In the genomic region with DNA sequence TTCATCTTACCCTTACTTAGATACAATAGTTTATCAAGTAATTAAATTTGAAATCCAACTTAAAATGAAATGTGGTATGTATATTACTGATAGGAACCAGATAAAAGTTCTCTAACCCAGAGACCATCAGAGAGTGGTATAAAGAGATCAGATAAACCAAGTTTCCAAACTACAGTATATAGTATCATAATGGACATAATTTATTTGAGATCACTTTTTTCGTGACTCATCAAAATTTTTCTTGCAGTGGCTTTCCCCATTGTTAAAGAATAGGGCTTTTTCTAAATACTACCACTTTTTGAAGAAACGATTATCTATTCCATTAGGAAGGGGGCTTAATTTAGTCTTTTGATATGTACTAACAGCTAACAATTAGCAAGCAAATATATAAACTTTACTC, we compare ENCODE assay signal across 26 cellular contexts. TPM values are rescaled to one million over a fixed set of nuclear protein-coding genes. Genes with fewer than 3 reads are reported as not detected.
"Had no signal": no experiment of that assay in that cellular context is flagged by ENCODE, and none has a peak within 500 bp of the region (broad histone marks: within the 10 kb centered on the region; RNA-seq: fewer than 3 reads in every experiment).

No MANE protein-coding gene starts in this region.

- H3K27ac Mint-ChIP-seq: memory B cell; stimulated activated memory B cell treated with anti-CD40 and anti-IgM and Interleukin-4, amounts not matched to agents 10 μg/mL and 1 μg/mL and 100 μg/mL, for 72 hours; type B pancreatic cell had no signal

- DNase-seq: dorsolateral prefrontal cortex; effector CD4-positive, alpha-beta T cell; gastrocnemius medialis; head of caudate nucleus; left ventricle myocardium superior; lower lobe of right lung; naive thymus-derived CD4-positive, alpha-beta T cell; nucleus accumbens; ovary; posterior cingulate gyrus; psoas muscle; spleen; stimulated activated CD4-positive, alpha-beta T cell treated with anti-CD3 and anti-CD28 coated beads, Interleukin-4, amount 100 ng/mL, for 4 hours; stimulated activated naive CD8-positive, alpha-beta T cell treated with anti-CD3 and anti-CD28 coated beads, Interleukin-15, Interleukin-2, amounts not matched to agents 100 U/mL and 50 U/mL, for 24 hours; substantia nigra; testis; tibial artery had no signal

- FAIRE-seq: colon, keratinocyte had no signal

- H3K4me1 ChIP-seq: lower lobe of right lung, testis had no signal

- H3K4me3 ChIP-seq: dorsolateral prefrontal cortex, gastrocnemius medialis, lower lobe of right lung, ovary, psoas muscle, skin epidermis, spleen, testis, tibial artery had no signal

- H3K4me1 Mint-ChIP-seq: nephron had no signal

- H3K9me3 ChIP-seq: gastrocnemius medialis, lower lobe of right lung, ovary, psoas muscle, spleen, testis, tibial artery had no signal

- H3K36me3 ChIP-seq: ovary had no signal

- H3K9me3 Mint-ChIP-seq: memory B cell; naive thymus-derived CD4-positive, alpha-beta T cell; nephron; stimulated activated memory B cell treated with anti-CD40 and anti-IgM and Interleukin-4, amounts not matched to agents 10 μg/mL and 1 μg/mL and 100 μg/mL, for 72 hours; type B pancreatic cell had no signal

- H3K27me3 Mint-ChIP-seq: memory B cell; naive thymus-derived CD4-positive, alpha-beta T cell; stimulated activated memory B cell treated with anti-CD40 and anti-IgM and Interleukin-4, amounts not matched to agents 10 μg/mL and 1 μg/mL and 100 μg/mL, for 72 hours; type B pancreatic cell had no signal

- H3K27me3 ChIP-seq: dorsolateral prefrontal cortex, gastrocnemius medialis, ovary, spleen, testis, tibial artery had no signal

- H3K4me3 Mint-ChIP-seq: memory B cell; nephron; stimulated activated memory B cell treated with anti-CD40 and anti-IgM and Interleukin-4, amounts not matched to agents 10 μg/mL and 1 μg/mL and 100 μg/mL, for 72 hours; type B pancreatic cell had no signal

- H3K27ac ChIP-seq: dorsolateral prefrontal cortex, lower lobe of right lung, ovary, psoas muscle, skin epidermis, spleen, testis, tibial artery had no signal

- ATAC-seq: left ventricle myocardium superior; lower lobe of right lung; naive thymus-derived CD4-positive, alpha-beta T cell; right cardiac atrium; stimulated activated memory B cell treated with anti-CD40 and anti-IgM and Interleukin-4, amounts not matched to agents 10 μg/mL and 1 μg/mL and 100 μg/mL, for 72 hours; stimulated activated naive CD8-positive, alpha-beta T cell treated with anti-CD3 and anti-CD28 coated beads, Interleukin-15, Interleukin-2, amounts not matched to agents 100 U/mL and 50 U/mL, for 24 hours had no signal

RNA-seq across cellular contexts. Expression of a gene that starts 24.4 kb away (rescaled TPM):
- total RNA-seq: glomerular endothelial cell, left ventricle myocardium superior had no signal
